ENCODE assay signal across 8 cellular contexts in the genomic region with DNA sequence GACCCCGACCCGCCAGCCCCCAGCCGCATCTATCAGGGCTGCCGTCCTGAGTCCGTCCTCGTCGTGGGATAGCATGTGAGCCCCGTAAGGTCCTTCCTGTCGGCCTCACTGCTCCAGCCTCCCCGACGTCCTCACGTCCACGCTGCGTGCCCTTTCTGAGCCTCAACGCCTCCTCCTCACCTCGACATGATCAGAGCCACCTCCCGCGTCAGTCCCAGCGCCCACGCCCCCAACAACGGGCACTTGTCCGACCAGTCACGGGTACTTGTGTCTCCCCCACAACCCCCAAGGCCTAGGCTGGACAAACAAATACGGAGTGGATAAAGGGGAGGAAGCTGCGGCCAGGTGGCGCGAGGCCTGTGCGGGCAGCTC. TPM values are rescaled to one million over a fixed set of nuclear protein-coding genes. Genes with fewer than 3 reads are reported as not detected.
DNase-seq lines count a peak whose midpoint lies in the region; ATAC-seq and TF ChIP-seq lines count a peak whose summit lies in the region.

No MANE protein-coding gene starts in this region.

- H3K36me3 ChIP-seq in WERI-Rb-1 (no peaks in the 10 kb centered on the region), duodenal mucosa (ENCODE audit: control insufficient read depth in 1 of 2, insufficient read depth in 2 of 2, low read length in 2 of 2) (no peaks in the 10 kb centered on the region)

- H3K27ac ChIP-seq in WERI-Rb-1 (peak overlapping the region; percentile 94), duodenal mucosa (ENCODE audit: low read depth, low read length) (peak overlapping the region; percentile 92), temporal lobe (ENCODE audit: low read depth, low read length) (peak overlapping the region; percentile 94)

- intact Hi-C loops in CD14-positive monocyte (cut with micrococcal nuclease) = no loop called here

- H3K4me3 ChIP-seq in Jurkat, Clone E6-1 (ENCODE audit: low read length) = peak overlapping the region; percentile 87
- H3K4me3 ChIP-seq in WERI-Rb-1 (ENCODE audit: low read depth, low read length) = peak overlapping the region; percentile 95
- peak overlapping the region; percentile 94 for H3K4me3 ChIP-seq in duodenal mucosa (ENCODE audit: low read depth in 1 of 2, low read length in 2 of 2)
- peak overlapping the region; percentile 73 for H3K4me3 ChIP-seq in mononuclear cell (ENCODE audit: low read length)

- no peaks in the 10 kb centered on the region for H3K36me3 Mint-ChIP-seq in CD14-positive monocyte

- H3K27me3 Mint-ChIP-seq in CD14-positive monocyte (ENCODE audit: low read depth in 3 of 3) = peaks cover 7 to 22% (median 12%) of the 10 kb centered on the region in 3 donors

- H3K9me3 ChIP-seq in WERI-Rb-1 (ENCODE audit: severe bottlenecking) (no peaks in the 10 kb centered on the region), duodenal mucosa (ENCODE audit: control insufficient read depth in 1 of 2, low read length in 2 of 2) (no peaks in the 10 kb centered on the region), mononuclear cell (ENCODE audit: low read depth, low read length) (no peaks in the 10 kb centered on the region)

- peaks cover 27% of the 10 kb centered on the region for H3K4me1 Mint-ChIP-seq in CD14-positive monocyte

- H3K4me1 ChIP-seq in duodenal mucosa (ENCODE audit: control insufficient read depth in 1 of 2, insufficient read depth in 2 of 2, low read length in 2 of 2) = peaks cover 4 to 10% of the 10 kb centered on the region in 2 donors
- H3K4me1 ChIP-seq in mononuclear cell (ENCODE audit: insufficient read depth, low read length) = peaks cover 31% of the 10 kb centered on the region

- peak overlapping the region; percentile 88 to 95 (median 95) for H3K27ac Mint-ChIP-seq in CD14-positive monocyte

- H3K9ac ChIP-seq in duodenal mucosa (ENCODE audit: low read depth in 1 of 2, low read length in 2 of 2) = peak overlapping the region; percentile 75 to 78

- H3K9me3 Mint-ChIP-seq in CD14-positive monocyte = peaks cover 0 to 7% (median 0%) of the 10 kb centered on the region in 7 donors

- peak; percentile 19 for ATAC-seq in GM19438 (IDR thresholded peaks at IDR 0.05; ENCODE audit: low read depth, unreplicated experiment)

- H3K27me3 ChIP-seq in WERI-Rb-1 (ENCODE audit: insufficient read depth, low read depth, severe bottlenecking) (no peaks in the 10 kb centered on the region), duodenal mucosa (ENCODE audit: control insufficient read depth in 1 of 2, insufficient read depth in 2 of 2, low read length in 2 of 2) (no peaks in the 10 kb centered on the region), mononuclear cell (ENCODE audit: insufficient read depth, low read length) (peaks cover 2% of the 10 kb centered on the region)

- H3K4me3 Mint-ChIP-seq in CD14-positive monocyte = peak overlapping the region; percentile 95 to 100

- DNase-seq in CD14-positive monocyte (ENCODE audit: low spot score) (no peak), WERI-Rb-1 (peak; percentile 79), T1000 (lab: John Stamatoyannopoulos, UW) (no peak)
- no peak for DNase-seq in Jurkat, Clone E6-1 (ENCODE audit: low read depth, low spot score)

- TF ChIP-seq CTCF in CD14-positive monocyte (IDR thresholded peaks at IDR 0.05) (no peak), WERI-Rb-1 (IDR thresholded peaks at IDR 0.05; ENCODE audit: low read depth, low read length) (no peak)

RNA-seq across cellular contexts. Expression of gene ZNF497, which starts 0.7 kb away (rescaled TPM):
- under 1 TPM; 0.28 to 0.41 TPM for polyA plus RNA-seq in CD14-positive monocyte
- 3.8 TPM for polyA plus RNA-seq in Jurkat, Clone E6-1 (2012; ENCODE audit: insufficient read depth, insufficient read length)
- total RNA-seq in mononuclear cell = 0.31 TPM
- total RNA-seq in temporal lobe = 3.2 TPM

RNA-seq across cellular contexts. Expression of gene A1BG, which starts 8.6 kb away (rescaled TPM):
- polyA plus RNA-seq in CD14-positive monocyte = 10 to 100 TPM; 30.2 to 54.5 TPM
- 35.6 TPM for polyA plus RNA-seq in Jurkat, Clone E6-1 (2012; ENCODE audit: insufficient read depth, insufficient read length)
- total RNA-seq in mononuclear cell (17.7 TPM), temporal lobe (1.5 TPM)

RNA-seq across cellular contexts. Expression of gene ZNF837, which starts 18.9 kb away (rescaled TPM):
- under 1 TPM; 0.13 to 0.72 TPM for polyA plus RNA-seq in CD14-positive monocyte
- 3.8 TPM for polyA plus RNA-seq in Jurkat, Clone E6-1 (2012; ENCODE audit: insufficient read depth, insufficient read length)
- total RNA-seq in mononuclear cell = 0.84 TPM
- 0.74 TPM for total RNA-seq in temporal lobe

RNA-seq across cellular contexts. Expression of gene RPS5, which starts 25.2 kb away (rescaled TPM):
- polyA plus RNA-seq in CD14-positive monocyte = 100 to 1,000 TPM; 485 to 580 TPM
- polyA plus RNA-seq in Jurkat, Clone E6-1 (2012; ENCODE audit: insufficient read depth, insufficient read length) = 1,707 TPM
- total RNA-seq in mononuclear cell (1,513 TPM), temporal lobe (1,244 TPM)

RNA-seq across cellular contexts. Expression of gene RNF225, which starts 33.6 kb away (rescaled TPM):
- polyA plus RNA-seq in CD14-positive monocyte = not detected
- polyA plus RNA-seq in Jurkat, Clone E6-1 (2012; ENCODE audit: insufficient read depth, insufficient read length) = not detected
- total RNA-seq in mononuclear cell (0.42 TPM), temporal lobe (not detected)
